Comparison of ENCODE assay signal across 8 cellular contexts in the genomic region with DNA sequence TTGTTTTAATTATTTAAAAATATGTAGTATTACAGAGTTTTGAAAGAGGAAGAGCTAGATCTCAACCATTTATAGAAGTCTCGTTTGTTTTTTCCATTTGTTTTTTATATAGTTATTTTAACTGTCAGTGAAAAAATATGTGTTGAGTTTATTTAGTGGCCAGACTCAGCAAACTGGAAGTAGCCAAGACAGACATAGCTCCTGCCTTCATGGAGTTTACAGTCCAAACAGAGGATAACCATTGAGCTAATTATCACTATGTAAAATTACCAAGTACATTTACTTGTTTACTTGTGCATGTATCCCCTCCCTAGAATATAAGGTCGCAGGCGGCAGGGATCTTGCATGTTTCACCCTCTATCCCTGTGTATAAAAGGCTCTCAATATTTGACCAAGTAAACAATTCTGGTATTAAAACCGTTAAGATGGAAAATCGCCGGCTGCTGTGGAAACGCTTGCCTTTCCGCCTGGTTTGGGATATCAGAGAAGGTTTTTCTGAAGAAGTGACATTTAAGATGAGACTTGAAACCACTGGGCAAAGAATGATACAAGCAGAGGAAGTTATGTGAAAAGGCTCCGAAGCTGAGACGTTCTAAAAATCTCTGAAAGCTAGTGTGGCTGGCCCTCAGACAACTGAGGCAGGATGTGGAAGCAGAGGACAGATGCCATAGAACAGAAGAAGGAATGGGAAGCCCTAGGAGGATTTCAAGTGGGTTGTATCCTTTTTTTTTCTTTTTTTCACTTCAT. TPM values are rescaled to one million over a fixed set of nuclear protein-coding genes. Genes with fewer than 3 reads are reported as not detected.
DNase-seq lines count a peak whose midpoint lies in the region; ATAC-seq and TF ChIP-seq lines count a peak whose summit lies in the region.

No MANE protein-coding gene starts in this region.

- H3K36me3 ChIP-seq in BLaER1 (no peaks in the 10 kb centered on the region), MM.1S (replicated peaks; ENCODE audit: insufficient read depth, low read length) (no peaks in the 10 kb centered on the region), neuron (ENCODE audit: insufficient read depth, low read length) (no peaks in the 10 kb centered on the region)

- H3K27me3 ChIP-seq in BLaER1 (no peaks in the 10 kb centered on the region), MM.1S (replicated peaks; ENCODE audit: insufficient read depth, low read length) (no peaks in the 10 kb centered on the region), dorsolateral prefrontal cortex (no peaks in the 10 kb centered on the region), neuron (ENCODE audit: insufficient read depth, low read length) (no peaks in the 10 kb centered on the region)

- peaks cover 32% of the 10 kb centered on the region for H4K20me1 ChIP-seq in BLaER1
- peaks cover 23% of the 10 kb centered on the region for H4K20me1 ChIP-seq in MM.1S (ENCODE audit: insufficient read depth, low read length)

- H3K4me3 ChIP-seq in BLaER1 (peak overlapping the region; percentile 84), MM.1S (ENCODE audit: low read length) (peak overlapping the region; percentile 79), dorsolateral prefrontal cortex (peak overlapping the region; percentile 46 to 97 (median 83)), neuron (ENCODE audit: low read length) (peak overlapping the region; percentile 76)

- no peaks in the 10 kb centered on the region for H3K9me2 ChIP-seq in MM.1S (replicated peaks; ENCODE audit: insufficient read depth, low read length)

- intact Hi-C loops in dorsolateral prefrontal cortex (cut with DNase I) = loop anchor here (1.0 to 10.0 kb wide), 4 partner anchors 79 to 128 kb away; a partner anchor contains a TSS
- intact Hi-C loops in sciatic nerve (cut with DNase I) = no loop called here

- H3K9ac ChIP-seq in BLaER1 = peak overlapping the region; percentile 98
- peak overlapping the region; percentile 90; the same call in 1 of the 2 replicates for H3K9ac ChIP-seq in MM.1S (ENCODE audit: low read length)

- H3K4me1 ChIP-seq in BLaER1 (peaks cover 58% of the 10 kb centered on the region), MM.1S (ENCODE audit: low read length) (peaks cover 21% of the 10 kb centered on the region), neuron (ENCODE audit: insufficient read depth, low read length) (peaks cover 15% of the 10 kb centered on the region)

- ATAC-seq in sciatic nerve = no peak
- ATAC-seq in GM19452 (IDR thresholded peaks at IDR 0.05; ENCODE audit: unreplicated experiment) = no peak

- peaks cover 10% of the 10 kb centered on the region; the same call in 1 of the 2 replicates for H3F3A ChIP-seq in MM.1S (ENCODE audit: insufficient read depth, low read length)

- H2AFZ ChIP-seq in MM.1S (ENCODE audit: low read length) = peak overlapping the region; percentile 76
- H2AFZ ChIP-seq in neuron (ENCODE audit: low read depth, low read length) = no peak overlapping the region

- H3K4me2 ChIP-seq in BLaER1 (peak overlapping the region; percentile 84), MM.1S (ENCODE audit: low read depth, low read length) (peak overlapping the region; percentile 60)

- H3K9me3 ChIP-seq in BLaER1 (no peaks in the 10 kb centered on the region), MM.1S (replicated peaks; ENCODE audit: insufficient read depth, low read length) (no peaks in the 10 kb centered on the region), neuron (ENCODE audit: low read length) (no peaks in the 10 kb centered on the region)

- H3K27ac ChIP-seq in BLaER1 (peak overlapping the region; percentile 99), MM.1S (ENCODE audit: low read length) (peak overlapping the region; percentile 84; the same call in 1 of the 2 replicates), dorsolateral prefrontal cortex (peak overlapping the region in 58 of 59 donors; percentile 92 to 100 (median 99))

- no peak for DNase-seq in MM.1S
- no peak for DNase-seq in dorsolateral prefrontal cortex
- DNase-seq in stimulated activated naive CD4-positive, alpha-beta T cell treated with Interleukin-2 at 50 U/mL for 16 hours (lab: John Stamatoyannopoulos, UW) = no peak
- DNase-seq in sciatic nerve (ENCODE audit: low spot score) = no peak
- DNase-seq in GM03348 (ENCODE audit: low spot score) = no peak

- peaks cover 40% of the 10 kb centered on the region for H3K79me2 ChIP-seq in MM.1S (ENCODE audit: low read length)

- no peak for TF ChIP-seq CTCF in MM.1S (IDR thresholded peaks at IDR 0.05; ENCODE audit: low read length)
- TF ChIP-seq CTCF in dorsolateral prefrontal cortex (IDR thresholded peaks at IDR 0.05 in 54 of 56, conservative IDR thresholded peaks at IDR 0.05 in 2 of 56; ENCODE audit: low read depth in 1 of 56, partially characterized antibody in 56 of 56) = no peak

RNA-seq across cellular contexts. Expression of a gene that starts 1.3 kb away (rescaled TPM):
- total RNA-seq in dorsolateral prefrontal cortex (100 to 1,000 TPM; 250 to 549 (median 371) TPM), sciatic nerve (301 TPM)
